17 cellular contexts compared by ENCODE assay signal in genomic region chr10:22621726-22622125, GRCh38.
A peak's percentile ranks its signal among the peaks of the same experiment; 100 is the strongest.
DNase-seq lines count a peak whose midpoint lies in the region; ATAC-seq lines count a peak whose summit lies in the region.
"Had no signal": no experiment of that assay in that cellular context is flagged by ENCODE, and none has a peak within 500 bp of the region (broad histone marks: within the 10 kb centered on the region; RNA-seq: fewer than 3 reads in every experiment).

No MANE protein-coding gene starts in this region.

- peak overlapping the region; percentile 81 for H3K27ac Mint-ChIP-seq in activated T-cell treated with anti-CD3 and anti-CD28 coated beads, Interleukin-2, amount 50 U/mL, for 24 hours
- peak overlapping the region; percentile 45 for H3K27ac Mint-ChIP-seq in activated T-helper 1 cell treated with anti-CD3 and anti-CD28 coated beads, Interleukin-12 subunit alpha, Interleukin-12 subunit beta, Interleukin-2, Interleukin-4 antibody, amounts not matched to agents 30 ng/mL and 10 ng/mL and 1 ng/mL, durations not matched to agents 14 hours and 24 hours and 36 hours

- no peak overlapping the region for H3K4me3 Mint-ChIP-seq in activated T-cell treated with anti-CD3 and anti-CD28 coated beads, Interleukin-2, amount 50 U/mL, for 24 hours
- no peak overlapping the region for H3K4me3 Mint-ChIP-seq in activated T-cell treated with anti-CD3 and anti-CD28 coated beads, Interleukin-2, amount 50 U/mL, for 4 hours
- no peak overlapping the region for H3K4me3 Mint-ChIP-seq in activated T-helper 1 cell treated with anti-CD3 and anti-CD28 coated beads, Interleukin-12 subunit alpha, Interleukin-12 subunit beta, Interleukin-2, Interleukin-4 antibody, amounts not matched to agents 30 ng/mL and 10 ng/mL and 1 ng/mL, durations not matched to agents 14 hours and 24 hours and 36 hours

- ATAC-seq in activated T-cell treated with anti-CD3 and anti-CD28 coated beads, Interleukin-2, amount 50 U/mL, for 4 hours, result no peak
- ATAC-seq in GM18502 (IDR thresholded peaks at IDR 0.05; ENCODE audit: poor library complexity, unreplicated experiment), result no peak

- peaks cover 96% of the 10 kb centered on the region for H3K4me1 Mint-ChIP-seq in activated T-cell treated with anti-CD3 and anti-CD28 coated beads, Interleukin-2, amount 50 U/mL, for 24 hours (ENCODE audit: low read depth)
- peaks cover 97% of the 10 kb centered on the region for H3K4me1 Mint-ChIP-seq in activated T-cell treated with anti-CD3 and anti-CD28 coated beads, Interleukin-2, amount 50 U/mL, for 4 hours (ENCODE audit: low read depth)
- H3K4me1 Mint-ChIP-seq in activated T-helper 1 cell treated with anti-CD3 and anti-CD28 coated beads, Interleukin-12 subunit alpha, Interleukin-12 subunit beta, Interleukin-2, Interleukin-4 antibody, amounts not matched to agents 30 ng/mL and 10 ng/mL and 1 ng/mL, durations not matched to agents 14 hours and 24 hours and 36 hours (ENCODE audit: low read depth), result peaks cover 85% of the 10 kb centered on the region

- H3K27me3 ChIP-seq in layer of hippocampus (ENCODE audit: control insufficient read depth, insufficient read depth, low read length), result no peaks in the 10 kb centered on the region
- H3K27me3 ChIP-seq: adrenal gland, neutrophil, thyroid gland had no signal

- H3K36me3 Mint-ChIP-seq in activated T-cell treated with anti-CD3 and anti-CD28 coated beads, Interleukin-2, amount 50 U/mL, for 24 hours (ENCODE audit: low read depth), result peaks cover 30% of the 10 kb centered on the region
- peaks cover 13% of the 10 kb centered on the region for H3K36me3 Mint-ChIP-seq in activated T-cell treated with anti-CD3 and anti-CD28 coated beads, Interleukin-2, amount 50 U/mL, for 4 hours (ENCODE audit: insufficient read depth)
- peaks cover 10% of the 10 kb centered on the region for H3K36me3 Mint-ChIP-seq in activated T-helper 1 cell treated with anti-CD3 and anti-CD28 coated beads, Interleukin-12 subunit alpha, Interleukin-12 subunit beta, Interleukin-2, Interleukin-4 antibody, amounts not matched to agents 30 ng/mL and 10 ng/mL and 1 ng/mL, durations not matched to agents 14 hours and 24 hours and 36 hours (ENCODE audit: low read depth)

- H3K27ac ChIP-seq in layer of hippocampus (ENCODE audit: low read depth, low read length) (peak overlapping the region; percentile 86), substantia nigra (ENCODE audit: low read depth, low read length, poor library complexity, severe bottlenecking) (peak overlapping the region; percentile 86)
- H3K27ac ChIP-seq: neutrophil had no signal

- no peak for DNase-seq in activated T-cell treated with anti-CD3 and anti-CD28 coated beads, Interleukin-2, amount 50 U/mL, for 24 hours
- no peak for DNase-seq in activated T-cell treated with anti-CD3 and anti-CD28 coated beads, Interleukin-2, amount 50 U/mL, for 4 hours
- no peak for DNase-seq in activated T-helper 1 cell treated with anti-CD3 and anti-CD28 coated beads, Interleukin-12 subunit alpha, Interleukin-12 subunit beta, Interleukin-2, Interleukin-4 antibody, amounts not matched to agents 30 ng/mL and 10 ng/mL and 1 ng/mL, durations not matched to agents 14 hours and 24 hours and 36 hours (ENCODE audit: low spot score)
- DNase-seq in substantia nigra (lab: John Stamatoyannopoulos, UW), result no peak
- no peak for DNase-seq in SKM-1 (lab: John Stamatoyannopoulos, UW; ENCODE audit: unreplicated experiment)
- no peak for DNase-seq in NOMO-1 treated with DMSO at 0.1 percent for 48 hours (lab: John Stamatoyannopoulos, UW; ENCODE audit: unreplicated experiment)
- DNase-seq: activated CD4-positive, CD25-positive, alpha-beta regulatory T cell; cerebellar nuclear complex; NCI-H1694; NCI-H510A treated with DMSO at 0.1 percent for 48 hours; OCI-M1; SW 1271; thyroid gland had no signal

- no peaks in the 10 kb centered on the region for H3K27me3 Mint-ChIP-seq in activated T-cell treated with anti-CD3 and anti-CD28 coated beads, Interleukin-2, amount 50 U/mL, for 24 hours
- H3K27me3 Mint-ChIP-seq in activated T-cell treated with anti-CD3 and anti-CD28 coated beads, Interleukin-2, amount 50 U/mL, for 4 hours (ENCODE audit: low read depth), result no peaks in the 10 kb centered on the region
- no peaks in the 10 kb centered on the region for H3K27me3 Mint-ChIP-seq in activated T-helper 1 cell treated with anti-CD3 and anti-CD28 coated beads, Interleukin-12 subunit alpha, Interleukin-12 subunit beta, Interleukin-2, Interleukin-4 antibody, amounts not matched to agents 30 ng/mL and 10 ng/mL and 1 ng/mL, durations not matched to agents 14 hours and 24 hours and 36 hours (ENCODE audit: insufficient read depth)

- peaks cover 4% of the 10 kb centered on the region for H3K9me3 Mint-ChIP-seq in activated T-cell treated with anti-CD3 and anti-CD28 coated beads, Interleukin-2, amount 50 U/mL, for 24 hours
- no peaks in the 10 kb centered on the region for H3K9me3 Mint-ChIP-seq in activated T-cell treated with anti-CD3 and anti-CD28 coated beads, Interleukin-2, amount 50 U/mL, for 4 hours
- H3K9me3 Mint-ChIP-seq in activated T-helper 1 cell treated with anti-CD3 and anti-CD28 coated beads, Interleukin-12 subunit alpha, Interleukin-12 subunit beta, Interleukin-2, Interleukin-4 antibody, amounts not matched to agents 30 ng/mL and 10 ng/mL and 1 ng/mL, durations not matched to agents 14 hours and 24 hours and 36 hours, result no peaks in the 10 kb centered on the region

- intact Hi-C loops in activated T-helper 1 cell treated with anti-CD3 and anti-CD28 coated beads, Interleukin-12 subunit alpha, Interleukin-12 subunit beta, Interleukin-2, Interleukin-4 antibody, amounts not matched to agents 30 ng/mL and 10 ng/mL and 1 ng/mL, durations not matched to agents 14 hours and 24 hours and 36 hours (cut with micrococcal nuclease), result no loop called here
